Comparison of ENCODE assay signal across 1 cellular context in genomic region chr4:1080961-1081688, GRCh38.
TF ChIP-seq lines count a peak whose summit lies in the region.

No MANE protein-coding gene starts in this region.

TF ChIP-seq in K562, 482 proteins besides CTCF, POLR2A, EP300 and RAD21 (continued from another document):
- TF ChIP-seq, protein P1, sequence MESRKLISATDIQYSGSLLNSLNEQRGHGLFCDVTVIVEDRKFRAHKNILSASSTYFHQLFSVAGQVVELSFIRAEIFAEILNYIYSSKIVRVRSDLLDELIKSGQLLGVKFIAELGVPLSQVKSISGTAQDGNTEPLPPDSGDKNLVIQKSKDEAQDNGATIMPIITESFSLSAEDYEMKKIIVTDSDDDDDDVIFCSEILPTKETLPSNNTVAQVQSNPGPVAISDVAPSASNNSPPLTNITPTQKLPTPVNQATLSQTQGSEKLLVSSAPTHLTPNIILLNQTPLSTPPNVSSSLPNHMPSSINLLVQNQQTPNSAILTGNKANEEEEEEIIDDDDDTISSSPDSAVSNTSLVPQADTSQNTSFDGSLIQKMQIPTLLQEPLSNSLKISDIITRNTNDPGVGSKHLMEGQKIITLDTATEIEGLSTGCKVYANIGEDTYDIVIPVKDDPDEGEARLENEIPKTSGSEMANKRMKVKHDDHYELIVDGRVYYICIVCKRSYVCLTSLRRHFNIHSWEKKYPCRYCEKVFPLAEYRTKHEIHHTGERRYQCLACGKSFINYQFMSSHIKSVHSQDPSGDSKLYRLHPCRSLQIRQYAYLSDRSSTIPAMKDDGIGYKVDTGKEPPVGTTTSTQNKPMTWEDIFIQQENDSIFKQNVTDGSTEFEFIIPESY (CRISPR knock-in tag; IDR thresholded peaks at IDR 0.05), result no peak
- no peak for TF ChIP-seq ZNF583 (CRISPR knock-in tag; IDR thresholded peaks at IDR 0.05)
- no peak for TF ChIP-seq ZBTB43 (CRISPR knock-in tag; IDR thresholded peaks at IDR 0.05)
- peak; percentile 37; the same call in 1 of the 2 replicates for TF ChIP-seq NFE2 (IDR thresholded peaks at IDR 0.05; ENCODE audit: low read depth)
- TF ChIP-seq TFE3 (CRISPR knock-in tag; IDR thresholded peaks at IDR 0.05), result peak; percentile 41
